Comparison of ENCODE assay signal across 25 cellular contexts in the genomic region with DNA sequence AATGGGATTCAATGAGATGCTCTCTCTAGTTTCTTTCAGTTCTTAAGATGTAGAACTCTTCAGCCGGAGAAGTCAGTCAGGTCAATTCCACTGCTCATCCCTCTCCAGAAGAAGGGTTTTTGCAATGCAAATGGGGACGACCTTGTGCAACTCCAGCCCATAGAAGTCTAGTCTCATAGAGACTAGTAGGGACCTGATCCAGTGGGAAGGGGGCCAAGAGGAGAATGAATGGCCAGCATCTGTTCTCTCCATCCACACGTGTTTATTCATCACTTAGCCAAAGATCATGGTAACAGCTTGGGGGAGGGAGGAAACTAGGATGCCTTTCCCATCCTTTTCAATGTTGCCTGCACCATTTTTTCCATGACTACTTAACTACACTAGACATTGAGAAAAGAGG.
"Had no signal": no experiment of that assay in that cellular context is flagged by ENCODE, and none has a peak within 500 bp of the region (broad histone marks: within the 10 kb centered on the region; RNA-seq: fewer than 3 reads in every experiment).

No MANE protein-coding gene starts in this region.

- H3K4me3 Mint-ChIP-seq: memory B cell, natural killer cell had no signal

- H3K4me1 ChIP-seq: parathyroid adenoma, prostate gland, right atrium auricular region, stomach, thyroid gland had no signal

- H3K79me2 ChIP-seq: hepatocyte, parathyroid adenoma had no signal

- H3K4me2 ChIP-seq: hepatocyte, smooth muscle cell had no signal

- H3K27ac Mint-ChIP-seq: memory B cell, natural killer cell had no signal

- H3K4me3 ChIP-seq: coronary artery, esophagus muscularis mucosa, gastrocnemius medialis, hepatocyte, lung, prostate gland, right atrium auricular region, smooth muscle cell, stomach, thyroid gland had no signal

- H3K4me1 Mint-ChIP-seq: memory B cell had no signal

- H3K36me3 Mint-ChIP-seq: natural killer cell had no signal

- H3K27me3 ChIP-seq: esophagus muscularis mucosa, gastrocnemius medialis, hepatocyte, neutrophil, right atrium auricular region, stomach, thyroid gland had no signal

- DNase-seq: dermis blood vessel endothelial cell; effector memory CD4-positive, alpha-beta T cell; kidney; natural killer cell; stimulated activated CD4-positive, alpha-beta T cell treated with anti-CD3 and anti-CD28 coated beads, Interleukin-12 subunit alpha, Interleukin-12 subunit beta, amount 100 ng/mL, for 4 hours; stimulated activated CD4-positive, alpha-beta T cell treated with anti-CD3 and anti-CD28 coated beads, Interleukin-1b, Interleukin-23, amount 100 ng/mL, for 48 hours; stimulated activated CD4-positive, alpha-beta T cell treated with anti-CD3 and anti-CD28 coated beads, Interleukin-4, amount 100 ng/mL, for 1 hour; stimulated activated CD8-positive, alpha-beta memory T cell treated with anti-CD3 and anti-CD28 coated beads, Interleukin-4, amount 100 ng/mL, for 48 hours; stimulated activated naive CD4-positive, alpha-beta T cell treated with Interleukin-2 at 50 U/mL for 16 hours; stomach; thyroid gland; trophoblast cell had no signal

- H3K9me3 Mint-ChIP-seq: natural killer cell had no signal

- H3K27ac ChIP-seq: coronary artery, esophagus muscularis mucosa, gastrocnemius medialis, hepatocyte, neutrophil, parathyroid adenoma, prostate gland, right atrium auricular region, stomach, thyroid gland had no signal

- H3K36me3 ChIP-seq: gastrocnemius medialis, neutrophil, prostate gland, right atrium auricular region, thyroid gland had no signal

- ATAC-seq: gastrocnemius medialis, left lobe of liver, natural killer cell, sciatic nerve had no signal

- H3K9me3 ChIP-seq: esophagus muscularis mucosa, gastrocnemius medialis, neutrophil, prostate gland, right atrium auricular region, stomach, thyroid gland had no signal

- H2AFZ ChIP-seq: hepatocyte, parathyroid adenoma had no signal

- H3K9ac ChIP-seq: parathyroid adenoma had no signal
